ENCODE assay signal across 8 cellular contexts in genomic region chr6:136790411-136791295, GRCh38. TPM values are rescaled to one million over a fixed set of nuclear protein-coding genes. Genes with fewer than 3 reads are reported as not detected.
A peak's percentile ranks its signal among the peaks of the same experiment; 100 is the strongest.
DNase-seq lines count a peak whose midpoint lies in the region; ATAC-seq and TF ChIP-seq lines count a peak whose summit lies in the region.
"Had no signal": no experiment of that assay in that cellular context is flagged by ENCODE, and none has a peak within 500 bp of the region (broad histone marks: within the 10 kb centered on the region; RNA-seq: fewer than 3 reads in every experiment).

No MANE protein-coding gene starts in this region.

- H3K27ac ChIP-seq in SU-DHL-6 (ENCODE audit: low read depth, low read length) (no peak overlapping the region), skin epidermis (peak overlapping the region in 19 of 21 experiments; percentile 73 to 97 (median 94))

- no peaks in the 10 kb centered on the region for H3K27me3 ChIP-seq in HAP-1 (ENCODE audit: low read depth)
- no peaks in the 10 kb centered on the region for H3K27me3 ChIP-seq in SU-DHL-6 (ENCODE audit: low read length)

- peak overlapping the region; percentile 63 for H3K4me2 ChIP-seq in SU-DHL-6 (ENCODE audit: low read depth, low read length, poor library complexity, severe bottlenecking)

- peak overlapping the region; percentile 67 for H3K4me3 ChIP-seq in HAP-1
- peak overlapping the region; percentile 74 for H3K4me3 ChIP-seq in SU-DHL-6 (ENCODE audit: insufficient read depth, low read length, poor library complexity, severe bottlenecking)
- H3K4me3 ChIP-seq in fibroblast of villous mesenchyme (ENCODE audit: low read depth, low read length) = peak overlapping the region; percentile 82
- peak overlapping the region; percentile 64 to 91 (median 80) for H3K4me3 ChIP-seq in skin epidermis

- no peaks in the 10 kb centered on the region for H3K79me2 ChIP-seq in SU-DHL-6 (ENCODE audit: insufficient read depth, low read length)

- in situ Hi-C loops in HAP-1 (cut with MboI; ENCODE audit: low sequenced_read_pairs) = loop anchor here (5.0 to 25.0 kb wide), 2 partner anchors 148 to 503 kb away; partner anchors contain the start of gene BCLAF1

- peak overlapping the region; percentile 73 for H3K9ac ChIP-seq in SU-DHL-6 (ENCODE audit: low read length)

- no peaks in the 10 kb centered on the region for H3K9me2 ChIP-seq in SU-DHL-6 (replicated peaks; ENCODE audit: insufficient read depth, low read length)

- no peaks in the 10 kb centered on the region; the same call in 1 of the 2 replicates for H4K20me1 ChIP-seq in SU-DHL-6 (ENCODE audit: low read depth, low read length)

- no peak for ATAC-seq in GM19452 (IDR thresholded peaks at IDR 0.05; ENCODE audit: unreplicated experiment)

- TF ChIP-seq CTCF in SU-DHL-6 (IDR thresholded peaks at IDR 0.05; ENCODE audit: insufficient read depth, low read length, poor library complexity, severe bottlenecking) (no peak), fibroblast of villous mesenchyme (IDR thresholded peaks at IDR 0.05; ENCODE audit: insufficient read depth, low read depth, low read length) (no peak)

- no peak for DNase-seq in HAP-1 (ENCODE audit: low spot score in 2 of 2)
- peak; percentile 55 for DNase-seq in fibroblast of villous mesenchyme (ENCODE audit: low read depth)
- no peak for DNase-seq in COLO668 (lab: John Stamatoyannopoulos, UW; ENCODE audit: unreplicated experiment)
- no peak for DNase-seq in SHP77 treated with DMSO at 0.1 percent for 48 hours (lab: John Stamatoyannopoulos, UW)
- DNase-seq: NCI-H187 treated with DMSO at 0.1 percent for 48 hours had no signal

- H2AFZ ChIP-seq in SU-DHL-6 (ENCODE audit: low read depth, low read length, severe bottlenecking) = peak overlapping the region; percentile 48

- peaks cover 24% of the 10 kb centered on the region for H3K4me1 ChIP-seq in HAP-1

- H3K9me3 ChIP-seq in HAP-1 (no peaks in the 10 kb centered on the region), SU-DHL-6 (ENCODE audit: insufficient read depth, low read length) (no peaks in the 10 kb centered on the region)

- H3K36me3 ChIP-seq in HAP-1 (replicated peaks) (no peaks in the 10 kb centered on the region), SU-DHL-6 (ENCODE audit: low read length) (no peaks in the 10 kb centered on the region)

- H3F3A ChIP-seq in SU-DHL-6 (ENCODE audit: insufficient read depth) = peaks cover 13% of the 10 kb centered on the region; the same call in 1 of the 2 replicates

RNA-seq across cellular contexts. Expression of gene MAP3K5, which starts 1.6 kb away (rescaled TPM):
- 30.6 and 84.6 TPM in 2 replicates for total RNA-seq in fibroblast of villous mesenchyme

RNA-seq across cellular contexts. Expression of gene PEX7, which starts 31.7 kb away (rescaled TPM):
- 7.4 and 8.6 TPM in 2 replicates for total RNA-seq in fibroblast of villous mesenchyme
